12 cellular contexts compared by ENCODE assay signal in genomic region chr9:70924380-70924779, GRCh38.
DNase-seq lines count a peak whose midpoint lies in the region; ATAC-seq, FAIRE-seq and TF ChIP-seq lines count a peak whose summit lies in the region.
"Had no signal": no experiment of that assay in that cellular context is flagged by ENCODE, and none has a peak within 500 bp of the region (broad histone marks: within the 10 kb centered on the region; RNA-seq: fewer than 3 reads in every experiment).

No MANE protein-coding gene starts in this region.

- H2AFZ ChIP-seq in keratinocyte (ENCODE audit: control insufficient read depth, low read length) = peak overlapping the region; percentile 75

- H3K27me3 ChIP-seq in right atrium auricular region (no peaks in the 10 kb centered on the region), keratinocyte (ENCODE audit: control insufficient read depth, extremely low read depth, insufficient read depth, low read length) (no peaks in the 10 kb centered on the region), aorta (ENCODE audit: control insufficient read depth in 1 of 2, insufficient read depth in 2 of 2, low read length in 1 of 2) (no peaks in the 10 kb centered on the region), esophagus squamous epithelium (no peaks in the 10 kb centered on the region)
- H3K27me3 ChIP-seq: uterus had no signal

- H3K4me2 ChIP-seq in keratinocyte (ENCODE audit: control insufficient read depth, extremely low read depth, insufficient read depth, low read depth, low read length) = peak overlapping the region; percentile 90

- H3K79me2 ChIP-seq in keratinocyte (ENCODE audit: control insufficient read depth, insufficient read depth, low read length) = no peaks in the 10 kb centered on the region

- intact Hi-C loops in Right ventricle myocardium superior (cut with DNase I) (no loop called here), aorta (cut with DNase I) (loop anchor here in 1 of 2 donors (2.0 kb wide), 1 partner anchor 76 kb away; no protein-coding TSS in a partner anchor), esophagus squamous epithelium (cut with DNase I) (no loop called here)

- dilution Hi-C loops in keratinocyte (cut with MboI; ENCODE audit: extremely low pct_ligation_motif_present, low sequenced_read_pairs) = no loop called here

- peak; percentile 53 for ATAC-seq in Right ventricle myocardium superior (ENCODE audit: poor library complexity)
- peak; percentile 78 for ATAC-seq in aorta (ENCODE audit: low FRiP score)
- no peak for ATAC-seq in GM19467 (IDR thresholded peaks at IDR 0.05; ENCODE audit: unreplicated experiment)

- H3K36me3 ChIP-seq in right atrium auricular region = no peaks in the 10 kb centered on the region
- no peaks in the 10 kb centered on the region for H3K36me3 ChIP-seq in keratinocyte (ENCODE audit: control insufficient read depth in 2 of 2, extremely low read depth in 1 of 2, insufficient read depth in 2 of 2, low read length in 2 of 2)
- H3K36me3 ChIP-seq in aorta (ENCODE audit: control insufficient read depth in 1 of 2, insufficient read depth in 2 of 2, low read length in 1 of 2) = no peaks in the 10 kb centered on the region
- no peaks in the 10 kb centered on the region for H3K36me3 ChIP-seq in esophagus squamous epithelium
- H3K36me3 ChIP-seq: uterus had no signal

- no peak for TF ChIP-seq CTCF in right atrium auricular region (IDR thresholded peaks at IDR 0.05)
- TF ChIP-seq CTCF in choroid plexus epithelial cell (conservative IDR thresholded peaks at IDR 0.05; ENCODE audit: low read depth, low read length) = no peak
- TF ChIP-seq CTCF in keratinocyte (optimal IDR thresholded peaks at IDR 0.05 in 1 of 3, IDR thresholded peaks at IDR 0.05 in 1 of 3, conservative IDR thresholded peaks at IDR 0.05 in 1 of 3; ENCODE audit: extremely low read depth in 1 of 3, insufficient read depth in 2 of 3, low read length in 3 of 3) = no peak
- no peak for TF ChIP-seq CTCF in esophagus squamous epithelium (IDR thresholded peaks at IDR 0.05)

- no peak overlapping the region for H3K9ac ChIP-seq in keratinocyte (ENCODE audit: control insufficient read depth, extremely low read depth, insufficient read depth, low read length)

- peaks cover 0 to 3% of the 10 kb centered on the region in 2 donors for H3K4me1 ChIP-seq in right atrium auricular region
- H3K4me1 ChIP-seq in keratinocyte (ENCODE audit: control insufficient read depth, extremely low read depth, insufficient read depth, low read length) = peaks cover 13% of the 10 kb centered on the region
- peaks cover 0 to 2% of the 10 kb centered on the region in 2 donors for H3K4me1 ChIP-seq in aorta (ENCODE audit: control insufficient read depth in 1 of 2, insufficient read depth in 2 of 2, low read length in 2 of 2)
- peaks cover 0 to 6% (median 0%) of the 10 kb centered on the region in 3 donors for H3K4me1 ChIP-seq in esophagus squamous epithelium
- H3K4me1 ChIP-seq: uterus had no signal

- no peak for FAIRE-seq in keratinocyte (lab: Jason Lieb, UNC)

- WGBS in aorta, 2 donors = 0 to 8% methylated on average over 6 of the region's 6 CpGs
- 24% methylated on average over 6 of the region's 6 CpGs for WGBS in esophagus squamous epithelium, 2 donors

- no peak for TF ChIP-seq POLR2A in esophagus squamous epithelium (IDR thresholded peaks at IDR 0.05)

- H3K4me3 ChIP-seq in right atrium auricular region = no peak overlapping the region
- H3K4me3 ChIP-seq in choroid plexus epithelial cell (ENCODE audit: low read depth, low read length) = no peak overlapping the region
- peak overlapping the region in 2 of 3 experiments; percentile 41 to 48 for H3K4me3 ChIP-seq in keratinocyte (ENCODE audit: control insufficient read depth in 2 of 3, extremely low read depth in 1 of 3, insufficient read depth in 2 of 3, low read depth in 1 of 3, low read length in 3 of 3)
- H3K4me3 ChIP-seq in aorta (ENCODE audit: low read length in 2 of 2) = peak overlapping the region; percentile 40 to 76
- H3K4me3 ChIP-seq in esophagus squamous epithelium = peak overlapping the region in 1 of 4 donors; percentile 12
- H3K4me3 ChIP-seq: K562, uterus had no signal

- no peaks in the 10 kb centered on the region for H4K20me1 ChIP-seq in keratinocyte (ENCODE audit: control insufficient read depth, extremely low read depth, insufficient read depth, low read length)

- H3K9me3 ChIP-seq in right atrium auricular region = no peaks in the 10 kb centered on the region
- no peaks in the 10 kb centered on the region for H3K9me3 ChIP-seq in keratinocyte (ENCODE audit: control insufficient read depth, low read depth, low read length)
- H3K9me3 ChIP-seq in aorta (ENCODE audit: control insufficient read depth, low read length) = no peaks in the 10 kb centered on the region
- H3K9me3 ChIP-seq in esophagus squamous epithelium = no peaks in the 10 kb centered on the region
- H3K9me3 ChIP-seq: uterus had no signal

- DNase-seq in Right ventricle myocardium superior = no peak
- no peak for DNase-seq in right atrium auricular region (ENCODE audit: low spot score)
- peak; percentile 82 for DNase-seq in choroid plexus epithelial cell (ENCODE audit: low read depth)
- no peak for DNase-seq in keratinocyte (ENCODE audit: low read depth, low spot score)
- DNase-seq in aorta = no peak
- DNase-seq in esophagus squamous epithelium (lab: John Stamatoyannopoulos, UW) = no peak
- no peak for DNase-seq in islet precursor cell
- DNase-seq: effector memory CD4-positive, alpha-beta T cell; NCI-H2107 had no signal

- peak overlapping the region in 1 of 2 donors; percentile 4 for H3K27ac ChIP-seq in right atrium auricular region
- no peak overlapping the region for H3K27ac ChIP-seq in keratinocyte (ENCODE audit: control insufficient read depth, insufficient read depth, low read length)
- H3K27ac ChIP-seq in aorta (ENCODE audit: low read depth in 1 of 2, low read length in 2 of 2) = peak overlapping the region in 1 of 2 donors; percentile 90
- H3K27ac ChIP-seq in esophagus squamous epithelium = no peak overlapping the region
- H3K27ac ChIP-seq: uterus had no signal

- H3K9me1 ChIP-seq in keratinocyte (ENCODE audit: control insufficient read depth, extremely low read depth, insufficient read depth, low read length) = no peaks in the 10 kb centered on the region

Comparison
In these comparisons a context has a peak if more than half of its experiments do, and no peak if none do; other contexts are left out.
1. H3K4me3 ChIP-seq: peak in keratinocyte (2 of 3) and aorta (2 of 2); none in right atrium auricular region (0 of 2) and choroid plexus epithelial cell (single experiment).